In the genomic region with DNA sequence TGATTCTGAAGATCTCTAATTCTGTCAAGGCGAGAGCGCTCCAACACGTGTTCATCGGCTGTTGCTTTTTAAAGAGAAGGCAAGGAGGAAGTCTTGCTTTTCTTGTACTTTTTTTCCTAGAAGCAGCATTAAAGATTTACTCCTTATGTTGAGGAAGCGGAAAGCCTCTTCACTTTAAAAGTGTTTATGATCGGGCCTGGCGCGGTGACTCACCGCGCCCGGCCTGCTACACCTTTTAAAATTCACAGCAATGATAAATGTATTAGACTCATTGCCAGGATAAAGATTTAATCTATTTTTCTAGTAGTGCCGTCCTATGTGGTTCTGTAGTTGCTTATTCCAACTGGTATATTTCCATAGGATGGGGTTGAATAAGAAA, we compare ENCODE assay signal across 1 cellular context.
TF ChIP-seq lines count a peak whose summit lies in the region.

No MANE protein-coding gene starts in this region.

TF ChIP-seq in IMR-90, 13 proteins besides CTCF, POLR2A, EP300 and RAD21 (continued from another document):
- TF ChIP-seq, protein P1, sequence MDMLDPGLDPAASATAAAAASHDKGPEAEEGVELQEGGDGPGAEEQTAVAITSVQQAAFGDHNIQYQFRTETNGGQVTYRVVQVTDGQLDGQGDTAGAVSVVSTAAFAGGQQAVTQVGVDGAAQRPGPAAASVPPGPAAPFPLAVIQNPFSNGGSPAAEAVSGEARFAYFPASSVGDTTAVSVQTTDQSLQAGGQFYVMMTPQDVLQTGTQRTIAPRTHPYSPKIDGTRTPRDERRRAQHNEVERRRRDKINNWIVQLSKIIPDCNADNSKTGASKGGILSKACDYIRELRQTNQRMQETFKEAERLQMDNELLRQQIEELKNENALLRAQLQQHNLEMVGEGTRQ (IDR thresholded peaks at IDR 0.05; ENCODE audit: low read depth, low read length): peak; percentile 22; the same call in 1 of the 2 replicates
- no peak for TF ChIP-seq SMC3 (IDR thresholded peaks at IDR 0.05; ENCODE audit: low read depth, low read length)
